16 cellular contexts compared by ENCODE assay signal in the genomic region with DNA sequence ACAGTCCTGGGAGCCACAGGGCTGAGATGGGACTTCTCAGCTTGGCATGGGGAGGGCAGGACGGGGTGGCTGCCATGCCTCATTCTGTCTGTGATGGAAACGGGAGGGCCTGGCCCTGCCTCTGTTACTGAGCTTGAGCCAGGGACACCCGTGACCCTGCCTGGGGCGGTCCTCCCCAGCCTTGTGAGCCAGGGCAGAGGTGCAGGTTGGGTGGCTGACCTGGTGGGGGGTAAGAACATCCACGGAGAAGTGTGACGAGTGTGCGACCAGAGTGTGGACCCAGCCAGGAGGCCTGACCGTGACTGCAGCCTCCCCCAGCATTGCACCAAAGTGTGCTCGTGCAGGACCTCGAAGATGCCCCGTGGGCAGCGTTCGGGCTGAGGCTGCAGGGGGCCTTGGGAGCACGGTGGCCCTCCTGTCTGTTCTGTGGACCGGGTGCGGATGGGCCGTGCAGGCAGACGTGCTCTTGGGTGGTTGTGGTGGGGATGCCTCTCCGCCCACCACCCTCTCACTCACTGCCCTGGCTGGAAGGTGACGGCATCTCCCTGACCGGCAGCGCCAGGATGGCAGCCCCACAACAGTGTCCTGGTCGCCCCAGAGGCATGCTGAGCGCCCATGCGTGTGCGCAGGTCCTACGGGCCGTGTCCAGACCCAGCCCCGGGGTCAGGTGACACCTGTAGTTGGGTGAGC. TPM values are rescaled to one million over a fixed set of nuclear protein-coding genes. Genes with fewer than 3 reads are reported as not detected.
DNase-seq lines count a peak whose midpoint lies in the region; ATAC-seq and TF ChIP-seq lines count a peak whose summit lies in the region.
"Had no signal": no experiment of that assay in that cellular context is flagged by ENCODE, and none has a peak within 500 bp of the region (broad histone marks: within the 10 kb centered on the region; RNA-seq: fewer than 3 reads in every experiment).

No MANE protein-coding gene starts in this region.

- CTCF ChIA-PET in HEK293 (lab: Yijun Ruan, JAX): no interaction called here

- H3K4me1 ChIP-seq in HEK293 (ENCODE audit: control insufficient read depth, insufficient read depth, low read length): peaks cover 18% of the 10 kb centered on the region

- no peak overlapping the region for H3K4me3 Mint-ChIP-seq in stimulated activated naive CD8-positive, alpha-beta T cell treated with anti-CD3 and anti-CD28 coated beads, Interleukin-15, amount 100 ng/mL, for 72 hours
- peak overlapping the region in 1 of 2 donors; percentile 21 for H3K4me3 Mint-ChIP-seq in stimulated activated naive B cell treated with anti-CD40 and anti-IgM and Interleukin-4, amounts not matched to agents 10 μg/mL and 1 μg/mL and 100 μg/mL, for 72 hours
- H3K4me3 Mint-ChIP-seq: activated CD8-positive, alpha-beta T cell treated with anti-CD3 and anti-CD28 coated beads for 36 hours had no signal

- no peak for DNase-seq in coronary artery (ENCODE audit: low spot score)
- peak; percentile 24 for DNase-seq in medulla oblongata (ENCODE audit: extremely low spot score)
- DNase-seq in stimulated activated naive CD8-positive, alpha-beta T cell treated with anti-CD3 and anti-CD28 coated beads, Interleukin-15, amount 100 ng/mL, for 72 hours: no peak
- no peak for DNase-seq in omental fat pad (ENCODE audit: low spot score)
- DNase-seq in GDM1 (lab: John Stamatoyannopoulos, UW): no peak
- DNase-seq in stimulated activated naive B cell treated with anti-CD40 and anti-IgM and Interleukin-4, amounts not matched to agents 10 μg/mL and 1 μg/mL and 100 μg/mL, for 72 hours: no peak
- DNase-seq: activated CD8-positive, alpha-beta T cell treated with anti-CD3 and anti-CD28 coated beads for 36 hours; activated gamma-delta T cell treated with Interleukin-2 at 50 U/mL for 16 hours; CD4-positive, CD25-positive, alpha-beta regulatory T cell; glutamatergic neuron; KG1; NCI-H1105 treated with DMSO at 0.1 percent for 48 hours; NCI-H446 had no signal

- H3K4me1 Mint-ChIP-seq in stimulated activated naive CD8-positive, alpha-beta T cell treated with anti-CD3 and anti-CD28 coated beads, Interleukin-15, amount 100 ng/mL, for 72 hours: peaks cover 94% of the 10 kb centered on the region
- H3K4me1 Mint-ChIP-seq in stimulated activated naive B cell treated with anti-CD40 and anti-IgM and Interleukin-4, amounts not matched to agents 10 μg/mL and 1 μg/mL and 100 μg/mL, for 72 hours: peaks cover 49 to 67% of the 10 kb centered on the region in 2 donors

- H3K9me3 Mint-ChIP-seq in stimulated activated naive CD8-positive, alpha-beta T cell treated with anti-CD3 and anti-CD28 coated beads, Interleukin-15, amount 100 ng/mL, for 72 hours: no peaks in the 10 kb centered on the region
- peaks cover 0 to 6% of the 10 kb centered on the region in 2 donors for H3K9me3 Mint-ChIP-seq in stimulated activated naive B cell treated with anti-CD40 and anti-IgM and Interleukin-4, amounts not matched to agents 10 μg/mL and 1 μg/mL and 100 μg/mL, for 72 hours
- H3K9me3 Mint-ChIP-seq: activated CD8-positive, alpha-beta T cell treated with anti-CD3 and anti-CD28 coated beads for 36 hours; CD4-positive, CD25-positive, alpha-beta regulatory T cell had no signal

- ATAC-seq in stimulated activated naive CD8-positive, alpha-beta T cell treated with anti-CD3 and anti-CD28 coated beads, Interleukin-15, amount 100 ng/mL, for 72 hours: peak; percentile 13
- no peak for ATAC-seq in HG03135 (IDR thresholded peaks at IDR 0.05; ENCODE audit: unreplicated experiment)
- ATAC-seq in omental fat pad (ENCODE audit: low FRiP score): no peak
- ATAC-seq in stimulated activated naive B cell treated with anti-CD40 and anti-IgM and Interleukin-4, amounts not matched to agents 10 μg/mL and 1 μg/mL and 100 μg/mL, for 72 hours (replicated peaks): no peak
- ATAC-seq: activated CD8-positive, alpha-beta T cell treated with anti-CD3 and anti-CD28 coated beads for 36 hours; left lobe of liver had no signal

- H3K9me3 ChIP-seq in HEK293 (ENCODE audit: control insufficient read depth, insufficient read depth, low read depth, low read length): no peaks in the 10 kb centered on the region

- POLR2A ChIA-PET in HEK293 (lab: Yijun Ruan, JAX): no interaction called here

- no peak overlapping the region for H3K4me3 ChIP-seq in HEK293 (ENCODE audit: low read depth, low read length)
- H3K4me3 ChIP-seq in coronary artery: peak overlapping the region; percentile 45

- H3K36me3 Mint-ChIP-seq in stimulated activated naive B cell treated with anti-CD40 and anti-IgM and Interleukin-4, amounts not matched to agents 10 μg/mL and 1 μg/mL and 100 μg/mL, for 72 hours: peaks cover 18 to 31% of the 10 kb centered on the region in 2 donors

- H3K27ac Mint-ChIP-seq in stimulated activated naive CD8-positive, alpha-beta T cell treated with anti-CD3 and anti-CD28 coated beads, Interleukin-15, amount 100 ng/mL, for 72 hours: peak overlapping the region; percentile 27 to 33
- H3K27ac Mint-ChIP-seq in stimulated activated naive B cell treated with anti-CD40 and anti-IgM and Interleukin-4, amounts not matched to agents 10 μg/mL and 1 μg/mL and 100 μg/mL, for 72 hours: no peak overlapping the region
- H3K27ac Mint-ChIP-seq: activated CD8-positive, alpha-beta T cell treated with anti-CD3 and anti-CD28 coated beads for 36 hours had no signal

- peaks cover 0 to 29% of the 10 kb centered on the region in 2 experiments; a peak in 1 of 3 replicates for H3K36me3 ChIP-seq in HEK293 (ENCODE audit: control insufficient read depth in 2 of 2, insufficient read depth in 1 of 2, low read length in 2 of 2)

- no peaks in the 10 kb centered on the region for H3K27me3 Mint-ChIP-seq in stimulated activated naive CD8-positive, alpha-beta T cell treated with anti-CD3 and anti-CD28 coated beads, Interleukin-15, amount 100 ng/mL, for 72 hours
- no peaks in the 10 kb centered on the region for H3K27me3 Mint-ChIP-seq in stimulated activated naive B cell treated with anti-CD40 and anti-IgM and Interleukin-4, amounts not matched to agents 10 μg/mL and 1 μg/mL and 100 μg/mL, for 72 hours
- H3K27me3 Mint-ChIP-seq: activated CD8-positive, alpha-beta T cell treated with anti-CD3 and anti-CD28 coated beads for 36 hours; CD4-positive, CD25-positive, alpha-beta regulatory T cell had no signal

- no peak overlapping the region for H3K27ac ChIP-seq in HEK293 (ENCODE audit: extremely low read depth, low read depth, low read length)
- peak overlapping the region; percentile 12 to 77 for H3K27ac ChIP-seq in coronary artery

- TF ChIP-seq CTCF in HEK293 (tag by site-specific recombination; IDR thresholded peaks at IDR 0.05): no peak
- no peak for TF ChIP-seq CTCF in coronary artery (IDR thresholded peaks at IDR 0.05)
- no peak for TF ChIP-seq CTCF in omental fat pad (IDR thresholded peaks at IDR 0.05)

TF ChIP-seq in HEK293, 187 proteins besides CTCF, POLR2A, EP300 and RAD21:
- TF ChIP-seq ZNF791 (tag by site-specific recombination; IDR thresholded peaks at IDR 0.05): no peak
- TF ChIP-seq KLF17 (tag by site-specific recombination; IDR thresholded peaks at IDR 0.05): no peak
- no peak for TF ChIP-seq MZF1 (tag by site-specific recombination; IDR thresholded peaks at IDR 0.05; ENCODE audit: borderline replicate concordance)
- no peak for TF ChIP-seq ZNF223 (tag by site-specific recombination; IDR thresholded peaks at IDR 0.05)
- peak; percentile 78 for TF ChIP-seq GLIS2 (tag by site-specific recombination; IDR thresholded peaks at IDR 0.05)
- no peak for TF ChIP-seq IKZF3 (tag by site-specific recombination; IDR thresholded peaks at IDR 0.05)
- peak; percentile 46 for TF ChIP-seq GLIS1 (tag by site-specific recombination; IDR thresholded peaks at IDR 0.05)

RNA-seq across cellular contexts. Expression of gene SKI, which starts 45.4 kb away (rescaled TPM):
- 10 to 100 TPM; 35.3 to 54.0 (median 47.3) TPM for total RNA-seq in omental fat pad
